1 cellular context compared by ENCODE assay signal in genomic region chr9:92669890-92670708, GRCh38.
A peak's percentile ranks its signal among the peaks of the same experiment; 100 is the strongest.
TF ChIP-seq lines count a peak whose summit lies in the region.

A gene with protein sequence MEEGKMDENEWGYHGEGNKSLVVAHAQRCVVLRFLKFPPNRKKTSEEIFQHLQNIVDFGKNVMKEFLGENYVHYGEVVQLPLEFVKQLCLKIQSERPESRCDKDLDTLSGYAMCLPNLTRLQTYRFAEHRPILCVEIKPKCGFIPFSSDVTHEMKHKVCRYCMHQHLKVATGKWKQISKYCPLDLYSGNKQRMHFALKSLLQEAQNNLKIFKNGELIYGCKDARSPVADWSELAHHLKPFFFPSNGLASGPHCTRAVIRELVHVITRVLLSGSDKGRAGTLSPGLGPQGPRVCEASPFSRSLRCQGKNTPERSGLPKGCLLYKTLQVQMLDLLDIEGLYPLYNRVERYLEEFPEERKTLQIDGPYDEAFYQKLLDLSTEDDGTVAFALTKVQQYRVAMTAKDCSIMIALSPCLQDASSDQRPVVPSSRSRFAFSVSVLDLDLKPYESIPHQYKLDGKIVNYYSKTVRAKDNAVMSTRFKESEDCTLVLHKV (minus strand): TSS chr9:92670131. CDS start chr9:92669988, 143 bp downstream.

TF ChIP-seq in HEK293, 187 proteins besides CTCF, POLR2A, EP300 and RAD21 (continued from another document and continues in another):
- TF ChIP-seq, protein P1, sequence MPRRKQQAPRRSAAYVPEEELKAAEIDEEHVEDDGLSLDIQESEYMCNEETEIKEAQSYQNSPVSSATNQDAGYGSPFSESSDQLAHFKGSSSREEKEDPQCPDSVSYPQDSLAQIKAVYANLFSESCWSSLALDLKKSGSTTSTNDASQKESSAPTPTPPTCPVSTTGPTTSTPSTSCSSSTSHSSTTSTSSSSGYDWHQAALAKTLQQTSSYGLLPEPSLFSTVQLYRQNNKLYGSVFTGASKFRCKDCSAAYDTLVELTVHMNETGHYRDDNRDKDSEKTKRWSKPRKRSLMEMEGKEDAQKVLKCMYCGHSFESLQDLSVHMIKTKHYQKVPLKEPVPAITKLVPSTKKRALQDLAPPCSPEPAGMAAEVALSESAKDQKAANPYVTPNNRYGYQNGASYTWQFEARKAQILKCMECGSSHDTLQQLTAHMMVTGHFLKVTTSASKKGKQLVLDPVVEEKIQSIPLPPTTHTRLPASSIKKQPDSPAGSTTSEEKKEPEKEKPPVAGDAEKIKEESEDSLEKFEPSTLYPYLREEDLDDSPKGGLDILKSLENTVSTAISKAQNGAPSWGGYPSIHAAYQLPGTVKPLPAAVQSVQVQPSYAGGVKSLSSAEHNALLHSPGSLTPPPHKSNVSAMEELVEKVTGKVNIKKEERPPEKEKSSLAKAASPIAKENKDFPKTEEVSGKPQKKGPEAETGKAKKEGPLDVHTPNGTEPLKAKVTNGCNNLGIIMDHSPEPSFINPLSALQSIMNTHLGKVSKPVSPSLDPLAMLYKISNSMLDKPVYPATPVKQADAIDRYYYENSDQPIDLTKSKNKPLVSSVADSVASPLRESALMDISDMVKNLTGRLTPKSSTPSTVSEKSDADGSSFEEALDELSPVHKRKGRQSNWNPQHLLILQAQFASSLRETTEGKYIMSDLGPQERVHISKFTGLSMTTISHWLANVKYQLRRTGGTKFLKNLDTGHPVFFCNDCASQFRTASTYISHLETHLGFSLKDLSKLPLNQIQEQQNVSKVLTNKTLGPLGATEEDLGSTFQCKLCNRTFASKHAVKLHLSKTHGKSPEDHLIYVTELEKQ (tag by site-specific recombination; IDR thresholded peaks at IDR 0.05; ENCODE audit: borderline replicate concordance), result no peak
- TF ChIP-seq ZNF629 (tag by site-specific recombination; IDR thresholded peaks at IDR 0.05), result peak; percentile 84
- TF ChIP-seq SP2 (tag by site-specific recombination; IDR thresholded peaks at IDR 0.05), result peak; percentile 85
- TF ChIP-seq KLF10 (tag by site-specific recombination; IDR thresholded peaks at IDR 0.05), result peak; percentile 51; the same call in 1 of the 2 replicates
- no peak for TF ChIP-seq ZSCAN23 (tag by site-specific recombination; IDR thresholded peaks at IDR 0.05)
- peak; percentile 78 for TF ChIP-seq ZNF121 (tag by site-specific recombination; IDR thresholded peaks at IDR 0.05)
- TF ChIP-seq, protein P2, sequence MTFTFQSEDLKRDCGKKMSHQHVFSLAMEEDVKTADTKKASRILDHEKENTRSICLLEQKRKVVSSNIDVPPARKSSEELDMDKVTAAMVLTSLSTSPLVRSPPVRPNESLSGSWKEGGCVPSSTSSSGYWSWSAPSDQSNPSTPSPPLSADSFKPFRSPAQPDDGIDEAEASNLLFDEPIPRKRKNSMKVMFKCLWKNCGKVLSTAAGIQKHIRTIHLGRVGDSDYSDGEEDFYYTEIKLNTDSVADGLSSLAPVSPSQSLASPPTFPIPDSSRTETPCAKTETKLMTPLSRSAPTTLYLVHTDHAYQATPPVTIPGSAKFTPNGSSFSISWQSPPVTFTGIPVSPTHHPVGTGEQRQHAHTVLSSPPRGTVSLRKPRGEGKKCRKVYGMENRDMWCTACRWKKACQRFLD (tag by site-specific recombination; IDR thresholded peaks at IDR 0.05), result no peak
- peak; percentile 91 for TF ChIP-seq YY1 (tag by site-specific recombination; IDR thresholded peaks at IDR 0.05)
- no peak for TF ChIP-seq ZNF155 (tag by site-specific recombination; IDR thresholded peaks at IDR 0.05)
- TF ChIP-seq OVOL3 (tag by site-specific recombination; IDR thresholded peaks at IDR 0.05), result no peak
- 0 out of 2 replicates have a peak, but pooled peaks have one; percentile 43 for TF ChIP-seq ZNF660 (tag by site-specific recombination; IDR thresholded peaks at IDR 0.05)
- TF ChIP-seq ZNF335 (tag by site-specific recombination; conservative IDR thresholded peaks at IDR 0.05), result peak; percentile 74
- peak; percentile 58; the same call in 1 of the 2 replicates for TF ChIP-seq ZBTB20 (tag by site-specific recombination; IDR thresholded peaks at IDR 0.05)
- peak; percentile 54; the same call in 1 of the 2 replicates for TF ChIP-seq SP7 (tag by site-specific recombination; IDR thresholded peaks at IDR 0.05)
- TF ChIP-seq ZBTB26 (tag by site-specific recombination; optimal IDR thresholded peaks at IDR 0.05), result peak; percentile 86
- no peak for TF ChIP-seq ZNF133 (tag by site-specific recombination; IDR thresholded peaks at IDR 0.05)
- TF ChIP-seq, protein P3, sequence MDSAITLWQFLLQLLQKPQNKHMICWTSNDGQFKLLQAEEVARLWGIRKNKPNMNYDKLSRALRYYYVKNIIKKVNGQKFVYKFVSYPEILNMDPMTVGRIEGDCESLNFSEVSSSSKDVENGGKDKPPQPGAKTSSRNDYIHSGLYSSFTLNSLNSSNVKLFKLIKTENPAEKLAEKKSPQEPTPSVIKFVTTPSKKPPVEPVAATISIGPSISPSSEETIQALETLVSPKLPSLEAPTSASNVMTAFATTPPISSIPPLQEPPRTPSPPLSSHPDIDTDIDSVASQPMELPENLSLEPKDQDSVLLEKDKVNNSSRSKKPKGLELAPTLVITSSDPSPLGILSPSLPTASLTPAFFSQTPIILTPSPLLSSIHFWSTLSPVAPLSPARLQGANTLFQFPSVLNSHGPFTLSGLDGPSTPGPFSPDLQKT (IDR thresholded peaks at IDR 0.05; ENCODE audit: borderline replicate concordance, low read depth, low read length), result peak; percentile 76; the same call in 1 of the 2 replicates
- TF ChIP-seq, protein P4, sequence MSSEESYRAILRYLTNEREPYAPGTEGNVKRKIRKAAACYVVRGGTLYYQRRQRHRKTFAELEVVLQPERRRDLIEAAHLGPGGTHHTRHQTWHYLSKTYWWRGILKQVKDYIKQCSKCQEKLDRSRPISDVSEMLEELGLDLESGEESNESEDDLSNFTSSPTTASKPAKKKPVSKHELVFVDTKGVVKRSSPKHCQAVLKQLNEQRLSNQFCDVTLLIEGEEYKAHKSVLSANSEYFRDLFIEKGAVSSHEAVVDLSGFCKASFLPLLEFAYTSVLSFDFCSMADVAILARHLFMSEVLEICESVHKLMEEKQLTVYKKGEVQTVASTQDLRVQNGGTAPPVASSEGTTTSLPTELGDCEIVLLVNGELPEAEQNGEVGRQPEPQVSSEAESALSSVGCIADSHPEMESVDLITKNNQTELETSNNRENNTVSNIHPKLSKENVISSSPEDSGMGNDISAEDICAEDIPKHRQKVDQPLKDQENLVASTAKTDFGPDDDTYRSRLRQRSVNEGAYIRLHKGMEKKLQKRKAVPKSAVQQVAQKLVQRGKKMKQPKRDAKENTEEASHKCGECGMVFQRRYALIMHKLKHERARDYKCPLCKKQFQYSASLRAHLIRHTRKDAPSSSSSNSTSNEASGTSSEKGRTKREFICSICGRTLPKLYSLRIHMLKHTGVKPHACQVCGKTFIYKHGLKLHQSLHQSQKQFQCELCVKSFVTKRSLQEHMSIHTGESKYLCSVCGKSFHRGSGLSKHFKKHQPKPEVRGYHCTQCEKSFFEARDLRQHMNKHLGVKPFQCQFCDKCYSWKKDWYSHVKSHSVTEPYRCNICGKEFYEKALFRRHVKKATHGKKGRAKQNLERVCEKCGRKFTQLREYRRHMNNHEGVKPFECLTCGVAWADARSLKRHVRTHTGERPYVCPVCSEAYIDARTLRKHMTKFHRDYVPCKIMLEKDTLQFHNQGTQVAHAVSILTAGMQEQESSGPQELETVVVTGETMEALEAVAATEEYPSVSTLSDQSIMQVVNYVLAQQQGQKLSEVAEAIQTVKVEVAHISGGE (tag by site-specific recombination; conservative IDR thresholded peaks at IDR 0.05; ENCODE audit: low read depth), result peak; percentile 98
- peak; percentile 41; the same call in 1 of the 2 replicates for TF ChIP-seq ZNF2 (tag by site-specific recombination; IDR thresholded peaks at IDR 0.05)
- no peak for TF ChIP-seq BCL11B (tag by site-specific recombination; IDR thresholded peaks at IDR 0.05; ENCODE audit: low read depth)
- TF ChIP-seq, protein P5, sequence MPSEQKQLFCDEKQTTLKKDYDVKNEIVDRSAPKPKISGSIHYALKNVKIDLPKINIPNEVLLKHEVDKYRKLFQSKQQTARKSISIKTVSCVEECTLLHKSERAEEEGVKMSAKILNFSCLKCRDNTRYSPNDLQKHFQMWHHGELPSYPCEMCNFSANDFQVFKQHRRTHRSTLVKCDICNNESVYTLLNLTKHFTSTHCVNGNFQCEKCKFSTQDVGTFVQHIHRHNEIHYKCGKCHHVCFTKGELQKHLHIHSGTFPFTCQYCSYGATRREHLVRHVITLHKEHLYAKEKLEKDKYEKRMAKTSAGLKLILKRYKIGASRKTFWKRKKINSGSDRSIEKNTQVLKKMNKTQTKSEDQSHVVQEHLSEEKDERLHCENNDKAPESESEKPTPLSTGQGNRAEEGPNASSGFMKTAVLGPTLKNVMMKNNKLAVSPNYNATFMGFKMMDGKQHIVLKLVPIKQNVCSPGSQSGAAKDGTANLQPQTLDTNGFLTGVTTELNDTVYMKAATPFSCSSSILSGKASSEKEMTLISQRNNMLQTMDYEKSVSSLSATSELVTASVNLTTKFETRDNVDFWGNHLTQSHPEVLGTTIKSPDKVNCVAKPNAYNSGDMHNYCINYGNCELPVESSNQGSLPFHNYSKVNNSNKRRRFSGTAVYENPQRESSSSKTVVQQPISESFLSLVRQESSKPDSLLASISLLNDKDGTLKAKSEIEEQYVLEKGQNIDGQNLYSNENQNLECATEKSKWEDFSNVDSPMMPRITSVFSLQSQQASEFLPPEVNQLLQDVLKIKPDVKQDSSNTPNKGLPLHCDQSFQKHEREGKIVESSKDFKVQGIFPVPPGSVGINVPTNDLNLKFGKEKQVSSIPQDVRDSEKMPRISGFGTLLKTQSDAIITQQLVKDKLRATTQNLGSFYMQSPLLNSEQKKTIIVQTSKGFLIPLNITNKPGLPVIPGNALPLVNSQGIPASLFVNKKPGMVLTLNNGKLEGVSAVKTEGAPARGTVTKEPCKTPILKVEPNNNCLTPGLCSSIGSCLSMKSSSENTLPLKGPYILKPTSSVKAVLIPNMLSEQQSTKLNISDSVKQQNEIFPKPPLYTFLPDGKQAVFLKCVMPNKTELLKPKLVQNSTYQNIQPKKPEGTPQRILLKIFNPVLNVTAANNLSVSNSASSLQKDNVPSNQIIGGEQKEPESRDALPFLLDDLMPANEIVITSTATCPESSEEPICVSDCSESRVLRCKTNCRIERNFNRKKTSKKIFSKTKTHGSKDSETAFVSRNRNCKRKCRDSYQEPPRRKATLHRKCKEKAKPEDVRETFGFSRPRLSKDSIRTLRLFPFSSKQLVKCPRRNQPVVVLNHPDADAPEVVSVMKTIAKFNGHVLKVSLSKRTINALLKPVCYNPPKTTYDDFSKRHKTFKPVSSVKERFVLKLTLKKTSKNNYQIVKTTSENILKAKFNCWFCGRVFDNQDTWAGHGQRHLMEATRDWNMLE (tag by site-specific recombination; conservative IDR thresholded peaks at IDR 0.05; ENCODE audit: low read depth), result peak; percentile 72
- TF ChIP-seq, protein P6, sequence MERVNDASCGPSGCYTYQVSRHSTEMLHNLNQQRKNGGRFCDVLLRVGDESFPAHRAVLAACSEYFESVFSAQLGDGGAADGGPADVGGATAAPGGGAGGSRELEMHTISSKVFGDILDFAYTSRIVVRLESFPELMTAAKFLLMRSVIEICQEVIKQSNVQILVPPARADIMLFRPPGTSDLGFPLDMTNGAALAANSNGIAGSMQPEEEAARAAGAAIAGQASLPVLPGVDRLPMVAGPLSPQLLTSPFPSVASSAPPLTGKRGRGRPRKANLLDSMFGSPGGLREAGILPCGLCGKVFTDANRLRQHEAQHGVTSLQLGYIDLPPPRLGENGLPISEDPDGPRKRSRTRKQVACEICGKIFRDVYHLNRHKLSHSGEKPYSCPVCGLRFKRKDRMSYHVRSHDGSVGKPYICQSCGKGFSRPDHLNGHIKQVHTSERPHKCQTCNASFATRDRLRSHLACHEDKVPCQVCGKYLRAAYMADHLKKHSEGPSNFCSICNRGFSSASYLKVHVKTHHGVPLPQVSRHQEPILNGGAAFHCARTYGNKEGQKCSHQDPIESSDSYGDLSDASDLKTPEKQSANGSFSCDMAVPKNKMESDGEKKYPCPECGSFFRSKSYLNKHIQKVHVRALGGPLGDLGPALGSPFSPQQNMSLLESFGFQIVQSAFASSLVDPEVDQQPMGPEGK (tag by site-specific recombination; IDR thresholded peaks at IDR 0.05), result peak; percentile 33; the same call in 1 of the 2 replicates
- TF ChIP-seq KLF9 (tag by site-specific recombination; IDR thresholded peaks at IDR 0.05; ENCODE audit: low read depth), result peak; percentile 70
- TF ChIP-seq ZNF138 (tag by site-specific recombination; IDR thresholded peaks at IDR 0.05; ENCODE audit: borderline replicate concordance), result no peak
- no peak for TF ChIP-seq SCRT1 (tag by site-specific recombination; IDR thresholded peaks at IDR 0.05; ENCODE audit: borderline replicate concordance)
- TF ChIP-seq ZNF114 (tag by site-specific recombination; IDR thresholded peaks at IDR 0.05), result no peak
- TF ChIP-seq, protein P7, sequence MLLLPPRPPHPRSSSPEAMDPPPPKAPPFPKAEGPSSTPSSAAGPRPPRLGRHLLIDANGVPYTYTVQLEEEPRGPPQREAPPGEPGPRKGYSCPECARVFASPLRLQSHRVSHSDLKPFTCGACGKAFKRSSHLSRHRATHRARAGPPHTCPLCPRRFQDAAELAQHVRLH (tag by site-specific recombination; IDR thresholded peaks at IDR 0.05), result peak; percentile 85
- TF ChIP-seq ZNF146 (tag by site-specific recombination; IDR thresholded peaks at IDR 0.05), result 0 out of 2 replicates have a peak, but pooled peaks have one; percentile 17
- TF ChIP-seq ZNF324 (tag by site-specific recombination; IDR thresholded peaks at IDR 0.05), result no peak
- no peak for TF ChIP-seq ZBTB1 (tag by site-specific recombination; IDR thresholded peaks at IDR 0.05)
- 0 out of 2 replicates have a peak, but pooled peaks have one; percentile 13 for TF ChIP-seq ZNF639 (tag by site-specific recombination; IDR thresholded peaks at IDR 0.05)
